In genomic region chr22:50576806-50577696, GRCh38 we compare ENCODE assay signal across 1 cellular context.
TF ChIP-seq lines count a peak whose summit lies in the region.

No MANE protein-coding gene starts in this region.

TF ChIP-seq in K562, 482 proteins besides CTCF, POLR2A, EP300 and RAD21:
- no peak for TF ChIP-seq ZBED1 (IDR thresholded peaks at IDR 0.05)
- 0 out of 2 replicates have a peak, but pooled peaks have one; percentile 13 for TF ChIP-seq TFAP4 (CRISPR knock-in tag; IDR thresholded peaks at IDR 0.05; ENCODE audit: borderline replicate concordance)
- TF ChIP-seq, protein P1, sequence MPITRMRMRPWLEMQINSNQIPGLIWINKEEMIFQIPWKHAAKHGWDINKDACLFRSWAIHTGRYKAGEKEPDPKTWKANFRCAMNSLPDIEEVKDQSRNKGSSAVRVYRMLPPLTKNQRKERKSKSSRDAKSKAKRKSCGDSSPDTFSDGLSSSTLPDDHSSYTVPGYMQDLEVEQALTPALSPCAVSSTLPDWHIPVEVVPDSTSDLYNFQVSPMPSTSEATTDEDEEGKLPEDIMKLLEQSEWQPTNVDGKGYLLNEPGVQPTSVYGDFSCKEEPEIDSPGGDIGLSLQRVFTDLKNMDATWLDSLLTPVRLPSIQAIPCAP (CRISPR knock-in tag; IDR thresholded peaks at IDR 0.05; ENCODE audit: borderline replicate concordance): no peak
